In genomic region chr5:1214163-1214935, GRCh38 we compare ENCODE assay signal across 24 cellular contexts. TPM values are rescaled to one million over a fixed set of nuclear protein-coding genes. Genes with fewer than 3 reads are reported as not detected.
DNase-seq lines count a peak whose midpoint lies in the region; ATAC-seq, FAIRE-seq and TF ChIP-seq lines count a peak whose summit lies in the region.
"Had no signal": no experiment of that assay in that cellular context is flagged by ENCODE, and none has a peak within 500 bp of the region (broad histone marks: within the 10 kb centered on the region; RNA-seq: fewer than 3 reads in every experiment).

No MANE protein-coding gene starts in this region.

- intact Hi-C loops in kidney (cut with DNase I): no loop called here
- intact Hi-C loops in psoas muscle (cut with DNase I): no loop called here

- H3K4me3 Mint-ChIP-seq in WTC11: no peak overlapping the region
- H3K4me3 Mint-ChIP-seq: CD4-positive, CD25-positive, alpha-beta regulatory T cell; CD8-positive, alpha-beta memory T cell had no signal

- H3K27ac Mint-ChIP-seq in WTC11: no peak overlapping the region
- H3K27ac Mint-ChIP-seq: CD4-positive, CD25-positive, alpha-beta regulatory T cell had no signal

- CTCF ChIA-PET in WTC11 (lab: Charles Lee): interaction anchor here (1.5 kb wide), 1 partner anchor 31 kb away, joined by 4 read pairs; no protein-coding TSS in a partner anchor

- no peak overlapping the region for H3K4me3 ChIP-seq in H7 (ENCODE audit: insufficient read depth, low read depth, low read length)
- H3K4me3 ChIP-seq in kidney (ENCODE audit: low read length in 2 of 2): no peak overlapping the region
- H3K4me3 ChIP-seq in psoas muscle: no peak overlapping the region
- H3K4me3 ChIP-seq: GM12878, HAP-1 had no signal

- H3K27me3 ChIP-seq in H7 (ENCODE audit: control insufficient read depth, insufficient read depth, low read length): no peaks in the 10 kb centered on the region
- H3K27me3 ChIP-seq in psoas muscle (ENCODE audit: insufficient read depth in 3 of 3, low read length in 2 of 3): peaks cover 0 to 14% (median 4%) of the 10 kb centered on the region in 3 donors
- H3K27me3 ChIP-seq: BE2C had no signal

- no peaks in the 10 kb centered on the region for H3K4me1 Mint-ChIP-seq in WTC11
- H3K4me1 Mint-ChIP-seq: CD8-positive, alpha-beta memory T cell had no signal

- no peaks in the 10 kb centered on the region for H3K36me3 Mint-ChIP-seq in WTC11
- H3K36me3 Mint-ChIP-seq: CD4-positive, CD25-positive, alpha-beta regulatory T cell; CD8-positive, alpha-beta memory T cell had no signal

- FAIRE-seq in kidney (lab: Jason Lieb, UNC): no peak
- FAIRE-seq: GM12878, H1 had no signal

- H3K9me3 Mint-ChIP-seq in WTC11: peaks cover 8% of the 10 kb centered on the region
- H3K9me3 Mint-ChIP-seq: CD8-positive, alpha-beta memory T cell had no signal

- H3K9ac ChIP-seq in kidney (ENCODE audit: low read length in 2 of 2): no peak overlapping the region

- TF ChIP-seq CTCF in WTC11 (IDR thresholded peaks at IDR 0.05): no peak
- no peak for TF ChIP-seq CTCF in kidney (IDR thresholded peaks at IDR 0.05; ENCODE audit: borderline replicate concordance, extremely low read depth, insufficient read depth)
- TF ChIP-seq CTCF in psoas muscle (IDR thresholded peaks at IDR 0.05): no peak

- POLR2A ChIA-PET in WTC11 (lab: Charles Lee): no interaction called here

- H3K27ac ChIP-seq in kidney (ENCODE audit: low read depth in 2 of 2, low read length in 2 of 2) (no peak overlapping the region), psoas muscle (no peak overlapping the region)
- H3K27ac ChIP-seq: HL-60 had no signal

- DNase-seq in H7 (peak; percentile 75), WTC11 (ENCODE audit: low spot score) (peak; percentile 6), kidney (peak; percentile 72), psoas muscle (peak; percentile 8 to 41), mesenteric fat pad (ENCODE audit: low spot score) (no peak), AG08396 (ENCODE audit: low spot score) (no peak)
- DNase-seq: BE2C; C1 segment of cervical spinal cord; CD4-positive, CD25-positive, alpha-beta regulatory T cell; COR-L47; DMS 273 treated with DMSO at 0.1 percent for 48 hours; DMS53; DND-41; EL; IMR-90 had no signal

- H3K36me3 ChIP-seq in H7 (replicated peaks; ENCODE audit: control insufficient read depth, insufficient read depth, low read length) (no peaks in the 10 kb centered on the region), kidney (ENCODE audit: control insufficient read depth in 1 of 2, insufficient read depth in 2 of 2, low read length in 2 of 2) (peaks cover 6 to 7% of the 10 kb centered on the region in 2 donors), psoas muscle (ENCODE audit: insufficient read depth in 1 of 2, low read depth in 1 of 2) (no peaks in the 10 kb centered on the region)
- H3K36me3 ChIP-seq: BE2C, HAP-1 had no signal

- H3K9me3 ChIP-seq in kidney (ENCODE audit: control insufficient read depth in 1 of 2, low read length in 2 of 2) (no peaks in the 10 kb centered on the region), psoas muscle (no peaks in the 10 kb centered on the region)
- H3K9me3 ChIP-seq: BE2C, HAP-1 had no signal

- ATAC-seq in WTC11 (no peak), psoas muscle (no peak), HG02840 (IDR thresholded peaks at IDR 0.05; ENCODE audit: low FRiP score, unreplicated experiment) (no peak)
- ATAC-seq: GM12878 had no signal

- peaks cover 0 to 4% of the 10 kb centered on the region in 2 donors for H3K4me1 ChIP-seq in kidney (ENCODE audit: control insufficient read depth in 1 of 2, insufficient read depth in 1 of 2, low read depth in 1 of 2, low read length in 2 of 2)
- H3K4me1 ChIP-seq in psoas muscle: no peaks in the 10 kb centered on the region
- H3K4me1 ChIP-seq: BE2C, HAP-1 had no signal

- WGBS in psoas muscle, 3 donors: 68 to 76% (median 72%) methylated on average over 19 to 22 of the region's 22 CpGs

- no peaks in the 10 kb centered on the region; the same call in 1 of the 2 replicates for H3K27me3 Mint-ChIP-seq in WTC11 (ENCODE audit: low read depth)
- H3K27me3 Mint-ChIP-seq: CD4-positive, CD25-positive, alpha-beta regulatory T cell had no signal

TF ChIP-seq in WTC11, 78 proteins besides CTCF, POLR2A, EP300 and RAD21 (continues in another document):
- TF ChIP-seq ZNF532 (CRISPR knock-in tag; IDR thresholded peaks at IDR 0.05; ENCODE audit: borderline replicate concordance) (no peak), SMAD3 (CRISPR knock-in tag; IDR thresholded peaks at IDR 0.05; ENCODE audit: borderline replicate concordance) (no peak), E2F1 (CRISPR knock-in tag; IDR thresholded peaks at IDR 0.05) (no peak), OVOL2 (CRISPR knock-in tag; IDR thresholded peaks at IDR 0.05; ENCODE audit: borderline replicate concordance) (no peak), CDX4 (CRISPR knock-in tag; IDR thresholded peaks at IDR 0.05; ENCODE audit: borderline replicate concordance) (no peak), AR (CRISPR knock-in tag; IDR thresholded peaks at IDR 0.05) (no peak)

RNA-seq across cellular contexts. Expression of gene SLC6A18, which starts 10.8 kb away (rescaled TPM):
- total RNA-seq in H7 (2014; rRNA removed; shearing (Covaris generic)): not detected in 2 replicates
- not detected in 3 replicates for total RNA-seq in WTC11 (2021)
- total RNA-seq in kidney: not detected
- 1.5 TPM for polyA plus RNA-seq in kidney (ENCODE audit: insufficient read depth, low read depth, low replicate concordance)
- total RNA-seq in psoas muscle: not detected
- polyA plus RNA-seq in psoas muscle: not detected
- not detected for total RNA-seq in mesenteric fat pad
- total RNA-seq: A172; CD4-positive, CD25-positive, alpha-beta regulatory T cell; CD8-positive, alpha-beta memory T cell; G401; GM12878; H1; HT1080; IMR-90 had no signal
- polyA plus RNA-seq: CD4-positive, CD25-positive, alpha-beta regulatory T cell; CD8-positive, alpha-beta memory T cell; GM12878; H1; IMR-90 had no signal

RNA-seq across cellular contexts. Expression of gene SLC6A19, which starts 13.0 kb away (rescaled TPM):
- 0.04 and 0.07 TPM in 2 replicates for total RNA-seq in H7 (2014; rRNA removed; shearing (Covaris generic))
- 0.04 to 0.05 TPM in 2 of 3 replicates, not detected in the other for total RNA-seq in WTC11 (2021)
- 2.2 TPM for total RNA-seq in kidney
- polyA plus RNA-seq in kidney (ENCODE audit: insufficient read depth, low read depth, low replicate concordance): 69.3 TPM
- total RNA-seq in psoas muscle: not detected
- polyA plus RNA-seq in psoas muscle: under 1 TPM in 2 of 3 donors, not detected in 1; 0.03 to 0.08 TPM
- 0.32 TPM for total RNA-seq in mesenteric fat pad
- total RNA-seq: A172; CD4-positive, CD25-positive, alpha-beta regulatory T cell; CD8-positive, alpha-beta memory T cell; H1; HT1080; IMR-90 had no signal
- polyA plus RNA-seq: CD4-positive, CD25-positive, alpha-beta regulatory T cell; CD8-positive, alpha-beta memory T cell; IMR-90 had no signal

Comparison
In these comparisons a context has a peak if more than half of its experiments do, and no peak if none do; other contexts are left out.
1. DNase-seq: peak in H7 (single experiment), WTC11 (single experiment), kidney (single experiment) and psoas muscle (2 of 2); none in mesenteric fat pad (single experiment) and AG08396 (single experiment).